ENCODE assay signal across 15 cellular contexts in the genomic region with DNA sequence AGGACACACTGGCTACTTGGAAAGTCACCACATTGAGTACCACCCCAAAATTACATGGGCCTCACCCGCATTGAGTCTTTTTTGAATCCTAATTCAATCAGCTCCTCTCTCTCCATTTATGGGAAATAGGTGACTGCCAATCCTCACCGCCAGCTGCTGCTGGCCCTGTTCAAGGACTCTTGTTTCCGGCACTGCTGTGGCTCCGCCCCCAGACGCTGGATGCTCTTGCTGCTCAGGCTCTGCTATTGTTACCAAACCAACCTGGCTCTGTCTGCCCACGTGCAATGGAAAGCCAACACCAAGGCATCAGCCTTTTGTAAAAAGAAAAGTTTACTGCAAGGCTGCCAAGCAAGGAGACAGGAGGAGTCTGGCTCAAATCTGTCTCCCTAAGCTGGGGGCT.
DNase-seq lines count a peak whose midpoint lies in the region; FAIRE-seq and TF ChIP-seq lines count a peak whose summit lies in the region.
"Had no signal": no experiment of that assay in that cellular context is flagged by ENCODE, and none has a peak within 500 bp of the region (broad histone marks: within the 10 kb centered on the region; RNA-seq: fewer than 3 reads in every experiment).

No MANE protein-coding gene starts in this region.

- no peak overlapping the region for H3K4me3 ChIP-seq in kidney (ENCODE audit: low read length in 2 of 2)
- no peak overlapping the region for H3K4me3 ChIP-seq in foreskin fibroblast (ENCODE audit: low read depth in 1 of 2, low read length in 2 of 2)
- H3K4me3 ChIP-seq in CD8-positive, alpha-beta memory T cell (ENCODE audit: low read length), result no peak overlapping the region
- H3K4me3 ChIP-seq: BLaER1, heart right ventricle had no signal

- intact Hi-C loops in kidney (cut with DNase I), result no loop called here

- TF ChIP-seq CTCF in kidney (IDR thresholded peaks at IDR 0.05; ENCODE audit: borderline replicate concordance, extremely low read depth, insufficient read depth) (no peak), foreskin fibroblast (IDR thresholded peaks at IDR 0.05; ENCODE audit: low read depth, low read length) (no peak)

- no peak overlapping the region for H3K9ac ChIP-seq in kidney (ENCODE audit: low read length in 2 of 2)
- H3K9ac ChIP-seq: BLaER1 had no signal

- peak; percentile 76 for DNase-seq in DMS153 treated with DMSO at 0.1 percent for 48 hours (lab: John Stamatoyannopoulos, UW; ENCODE audit: unreplicated experiment)
- DNase-seq in NCI-H1092 (lab: John Stamatoyannopoulos, UW), result peak; percentile 88
- peak; percentile 45 for DNase-seq in NCI-H748 treated with DMSO at 0.1 percent for 48 hours (lab: John Stamatoyannopoulos, UW)
- DNase-seq in kidney, result peak; percentile 61
- no peak for DNase-seq in foreskin fibroblast
- no peak for DNase-seq in erythroblast (lab: John Stamatoyannopoulos, UW)
- no peak for DNase-seq in activated naive CD8-positive, alpha-beta T cell treated with anti-CD3 and anti-CD28 coated beads for 36 hours
- DNase-seq in CD8-positive, alpha-beta memory T cell, result no peak
- DNase-seq: activated CD4-positive, alpha-beta T cell treated with anti-CD3 and anti-CD28 coated beads for 4 hours; NK-92 treated with Interleukin-12 subunit alpha and Interleukin-12 subunit beta, amount 100 ng/mL, for 24 hours; stimulated activated CD4-positive, alpha-beta T cell treated with anti-CD3 and anti-CD28 coated beads, Interleukin-4, amount 100 ng/mL, for 1 hour; stimulated activated naive CD4-positive, alpha-beta T cell treated with Interleukin-2 at 50 U/mL for 16 hours had no signal

- CTCF ChIA-PET in CD8-positive, alpha-beta memory T cell (lab: Charles Lee), result no interaction called here

- TF ChIP-seq POLR2A in erythroblast (IDR thresholded peaks at IDR 0.05; ENCODE audit: low read length), result no peak

- no peaks in the 10 kb centered on the region for H3K9me3 Mint-ChIP-seq in activated naive CD8-positive, alpha-beta T cell treated with anti-CD3 and anti-CD28 coated beads for 36 hours
- H3K9me3 Mint-ChIP-seq in CD8-positive, alpha-beta memory T cell, result peaks cover 0 to 2% (median 0%) of the 10 kb centered on the region in 5 donors

- peaks cover 3% of the 10 kb centered on the region for H3K27me3 Mint-ChIP-seq in activated naive CD8-positive, alpha-beta T cell treated with anti-CD3 and anti-CD28 coated beads for 36 hours
- H3K27me3 Mint-ChIP-seq in CD8-positive, alpha-beta memory T cell, result peaks cover 0 to 5% of the 10 kb centered on the region in 2 donors

- H3K4me1 Mint-ChIP-seq in activated naive CD8-positive, alpha-beta T cell treated with anti-CD3 and anti-CD28 coated beads for 36 hours, result no peaks in the 10 kb centered on the region
- no peaks in the 10 kb centered on the region for H3K4me1 Mint-ChIP-seq in CD8-positive, alpha-beta memory T cell

- no peaks in the 10 kb centered on the region for H3K36me3 ChIP-seq in kidney (ENCODE audit: control insufficient read depth in 1 of 2, insufficient read depth in 2 of 2, low read length in 2 of 2)
- H3K36me3 ChIP-seq in CD8-positive, alpha-beta memory T cell (ENCODE audit: insufficient read depth, low read length), result no peaks in the 10 kb centered on the region
- H3K36me3 ChIP-seq: BLaER1, heart right ventricle had no signal

- H3K4me3 Mint-ChIP-seq in activated naive CD8-positive, alpha-beta T cell treated with anti-CD3 and anti-CD28 coated beads for 36 hours, result no peak overlapping the region
- no peak overlapping the region for H3K4me3 Mint-ChIP-seq in CD8-positive, alpha-beta memory T cell

- POLR2A ChIA-PET in CD8-positive, alpha-beta memory T cell (lab: Charles Lee), result no interaction called here

- H3K4me1 ChIP-seq in kidney (ENCODE audit: control insufficient read depth in 1 of 2, insufficient read depth in 1 of 2, low read depth in 1 of 2, low read length in 2 of 2), result no peaks in the 10 kb centered on the region
- no peaks in the 10 kb centered on the region for H3K4me1 ChIP-seq in CD8-positive, alpha-beta memory T cell (ENCODE audit: insufficient read depth, low read length)
- H3K4me1 ChIP-seq: BLaER1, heart right ventricle had no signal

- FAIRE-seq in kidney (lab: Jason Lieb, UNC), result no peak
- FAIRE-seq: H54 had no signal

- no peaks in the 10 kb centered on the region for H3K9me3 ChIP-seq in kidney (ENCODE audit: control insufficient read depth in 1 of 2, low read length in 2 of 2)
- no peaks in the 10 kb centered on the region for H3K9me3 ChIP-seq in CD8-positive, alpha-beta memory T cell (ENCODE audit: low read length)
- H3K9me3 ChIP-seq: BLaER1, heart right ventricle had no signal

- H3K36me3 Mint-ChIP-seq in activated naive CD8-positive, alpha-beta T cell treated with anti-CD3 and anti-CD28 coated beads for 36 hours, result no peaks in the 10 kb centered on the region
- no peaks in the 10 kb centered on the region for H3K36me3 Mint-ChIP-seq in CD8-positive, alpha-beta memory T cell

- H3K27ac Mint-ChIP-seq in activated naive CD8-positive, alpha-beta T cell treated with anti-CD3 and anti-CD28 coated beads for 36 hours, result no peak overlapping the region
- H3K27ac Mint-ChIP-seq in CD8-positive, alpha-beta memory T cell, result no peak overlapping the region

- H3K27me3 ChIP-seq in CD8-positive, alpha-beta memory T cell (ENCODE audit: insufficient read depth, low read length, poor library complexity, severe bottlenecking), result no peaks in the 10 kb centered on the region
- H3K27me3 ChIP-seq: BLaER1 had no signal

- H3K27ac ChIP-seq in kidney (ENCODE audit: low read depth in 2 of 2, low read length in 2 of 2), result no peak overlapping the region
- H3K27ac ChIP-seq in CD8-positive, alpha-beta memory T cell (ENCODE audit: low read depth, low read length), result no peak overlapping the region
- H3K27ac ChIP-seq: BLaER1, heart right ventricle had no signal

Comparison
In these comparisons a context has a peak if more than half of its experiments do, and no peak if none do; other contexts are left out.
1. DNase-seq: peak in DMS153 treated with DMSO at 0.1 percent for 48 hours (single experiment), NCI-H1092 (single experiment), NCI-H748 treated with DMSO at 0.1 percent for 48 hours (single experiment) and kidney (single experiment); none in foreskin fibroblast (0 of 2), erythroblast (0 of 2), activated naive CD8-positive, alpha-beta T cell treated with anti-CD3 and anti-CD28 coated beads for 36 hours (single experiment) and CD8-positive, alpha-beta memory T cell (0 of 5).